Comparison of ENCODE assay signal across 11 cellular contexts in genomic region chr1:246142320-246142893, GRCh38.
A peak's percentile ranks its signal among the peaks of the same experiment; 100 is the strongest.
DNase-seq lines count a peak whose midpoint lies in the region; ATAC-seq and TF ChIP-seq lines count a peak whose summit lies in the region.
"Had no signal": no experiment of that assay in that cellular context is flagged by ENCODE, and none has a peak within 500 bp of the region (broad histone marks: within the 10 kb centered on the region; RNA-seq: fewer than 3 reads in every experiment).

No MANE protein-coding gene starts in this region.

- H3K9me3 ChIP-seq in body of pancreas = no peaks in the 10 kb centered on the region
- H3K9me3 ChIP-seq in suprapubic skin = no peaks in the 10 kb centered on the region
- H3K9me3 ChIP-seq: right atrium auricular region had no signal

- H3K27ac ChIP-seq in foreskin keratinocyte (peak overlapping the region; percentile 84), body of pancreas (no peak overlapping the region), suprapubic skin (no peak overlapping the region)
- H3K27ac ChIP-seq: right atrium auricular region had no signal

- H3K4me1 ChIP-seq in foreskin keratinocyte = peaks cover 31% of the 10 kb centered on the region
- H3K4me1 ChIP-seq in body of pancreas = no peaks in the 10 kb centered on the region
- H3K4me1 ChIP-seq in suprapubic skin = no peaks in the 10 kb centered on the region
- H3K4me1 ChIP-seq: right atrium auricular region had no signal

- TF ChIP-seq POLR2A in body of pancreas (IDR thresholded peaks at IDR 0.05) = no peak
- TF ChIP-seq POLR2A in suprapubic skin (IDR thresholded peaks at IDR 0.05) = no peak

- no peak for TF ChIP-seq EP300 in suprapubic skin (IDR thresholded peaks at IDR 0.05)

- intact Hi-C loops in body of pancreas (cut with DNase I) = no loop called here

- DNase-seq in A172 (ENCODE audit: low spot score) (peak; percentile 93), HFF-Myc (ENCODE audit: extremely low read depth, low read depth) (peak; percentile 29), amniotic epithelial cell (ENCODE audit: low read depth) (peak; percentile 88), foreskin keratinocyte (peak; percentile 84 to 91), body of pancreas (no peak), NCI-H2227 (lab: John Stamatoyannopoulos, UW; ENCODE audit: unreplicated experiment) (no peak), suprapubic skin (ENCODE audit: low spot score in 2 of 2) (no peak)
- DNase-seq: activated CD4-positive, alpha-beta memory T cell treated with anti-CD3 and anti-CD28 coated beads for 36 hours; activated naive CD8-positive, alpha-beta T cell treated with anti-CD3 and anti-CD28 coated beads, Interleukin-2, amount 10 ng/mL, durations not matched to agents 7 days and 5 days had no signal

- H3K4me3 ChIP-seq in HFF-Myc (replicated peaks; ENCODE audit: low read depth, low read length) (no peak overlapping the region), body of pancreas (no peak overlapping the region), suprapubic skin (no peak overlapping the region)
- H3K4me3 ChIP-seq: right atrium auricular region had no signal

- ATAC-seq in foreskin keratinocyte (peak; percentile 96), body of pancreas (no peak), HG02870 (IDR thresholded peaks at IDR 0.05; ENCODE audit: unreplicated experiment) (no peak)

- no peaks in the 10 kb centered on the region for H3K27me3 ChIP-seq in foreskin keratinocyte
- no peaks in the 10 kb centered on the region for H3K27me3 ChIP-seq in body of pancreas
- no peaks in the 10 kb centered on the region for H3K27me3 ChIP-seq in suprapubic skin
- H3K27me3 ChIP-seq: right atrium auricular region had no signal

- H3K36me3 ChIP-seq in body of pancreas (replicated peaks in 1 of 2; ENCODE audit: insufficient read depth in 1 of 2, low read depth in 2 of 2) (no peaks in the 10 kb centered on the region), suprapubic skin (no peaks in the 10 kb centered on the region)
- H3K36me3 ChIP-seq: right atrium auricular region had no signal

- WGBS in body of pancreas, 2 donors = 75 to 86% methylated on average over 10 of the region's 10 CpGs
- WGBS in suprapubic skin = 88% methylated on average over 10 of the region's 10 CpGs

- TF ChIP-seq CTCF in HFF-Myc (IDR thresholded peaks at IDR 0.05; ENCODE audit: low read depth, low read length, missing control alignments) = no peak
- no peak for TF ChIP-seq CTCF in foreskin keratinocyte (conservative IDR thresholded peaks at IDR 0.05)
- TF ChIP-seq CTCF in body of pancreas (IDR thresholded peaks at IDR 0.05) = no peak
- no peak for TF ChIP-seq CTCF in suprapubic skin (IDR thresholded peaks at IDR 0.05)

Comparison
In these comparisons a context has a peak if more than half of its experiments do, and no peak if none do; other contexts are left out.
1. DNase-seq: peak in A172 (single experiment), HFF-Myc (single experiment), amniotic epithelial cell (single experiment) and foreskin keratinocyte (2 of 2); none in body of pancreas (0 of 4), NCI-H2227 (single experiment) and suprapubic skin (0 of 2).